20 cellular contexts compared by ENCODE assay signal in the genomic region with DNA sequence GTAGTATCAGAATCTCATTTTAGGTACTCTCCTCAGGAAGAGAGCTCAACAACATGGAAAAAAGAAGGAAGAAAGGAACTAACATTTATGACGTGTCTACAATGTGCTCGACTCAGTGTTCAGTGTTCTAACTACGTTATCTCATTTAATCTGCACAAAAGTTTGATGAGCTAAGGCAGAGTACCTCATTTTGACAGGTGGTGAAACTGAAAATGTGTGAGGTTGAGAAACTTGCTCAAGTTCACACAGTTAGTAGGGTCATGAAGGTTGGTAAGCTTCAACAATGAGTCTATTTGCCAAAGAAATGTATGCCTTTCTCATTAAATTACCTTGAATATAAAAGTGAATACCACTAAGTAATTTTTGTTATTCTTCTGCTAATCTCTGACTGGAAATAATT.
DNase-seq lines count a peak whose midpoint lies in the region; ATAC-seq and TF ChIP-seq lines count a peak whose summit lies in the region.
"Had no signal": no experiment of that assay in that cellular context is flagged by ENCODE, and none has a peak within 500 bp of the region (broad histone marks: within the 10 kb centered on the region; RNA-seq: fewer than 3 reads in every experiment).

No MANE protein-coding gene starts in this region.

- H3K9me3 ChIP-seq in stomach, result peaks cover 0 to 11% (median 0%) of the 10 kb centered on the region in 4 donors
- H3K9me3 ChIP-seq: upper lobe of left lung had no signal

- TF ChIP-seq CTCF in GM12865 (IDR thresholded peaks at IDR 0.05; ENCODE audit: insufficient read depth, low read depth, low read length, missing control alignments) (no peak), stomach (IDR thresholded peaks at IDR 0.05) (no peak)

- H3K36me3 ChIP-seq in stomach, result no peaks in the 10 kb centered on the region
- H3K36me3 ChIP-seq: upper lobe of left lung had no signal

- peak; percentile 90 for ATAC-seq in GM19324 (IDR thresholded peaks at IDR 0.05; ENCODE audit: low FRiP score, unreplicated experiment)
- peak; percentile 84 for ATAC-seq in GM21786 (IDR thresholded peaks at IDR 0.05; ENCODE audit: unreplicated experiment)
- ATAC-seq in HG03175 (IDR thresholded peaks at IDR 0.05; ENCODE audit: unreplicated experiment), result peak; percentile 59
- no peak for ATAC-seq in GM19397 (IDR thresholded peaks at IDR 0.05; ENCODE audit: unreplicated experiment)
- ATAC-seq in Right ventricle myocardium inferior, result no peak

- H3K27ac ChIP-seq in stomach, result no peak overlapping the region
- H3K27ac ChIP-seq: 22Rv1, upper lobe of left lung had no signal

- H3K27me3 ChIP-seq in stomach, result no peaks in the 10 kb centered on the region
- H3K27me3 ChIP-seq: upper lobe of left lung had no signal

- intact Hi-C loops in Right ventricle myocardium inferior (cut with DNase I) (no loop called here), stomach (cut with DNase I; ENCODE audit: low total_unique reads) (no loop called here)

- TF ChIP-seq EP300 in stomach (IDR thresholded peaks at IDR 0.05), result no peak

- no peak for TF ChIP-seq POLR2A in stomach (IDR thresholded peaks at IDR 0.05)

- H3K4me3 ChIP-seq in GM12865 (ENCODE audit: low read depth, low read length) (no peak overlapping the region), stomach (no peak overlapping the region)
- H3K4me3 ChIP-seq: upper lobe of left lung had no signal

- DNase-seq in GM12865 (ENCODE audit: low read depth) (peak; percentile 58), SW480 (ENCODE audit: low spot score) (no peak), Right ventricle myocardium inferior (ENCODE audit: missing footprints) (no peak), stomach (no peak)
- DNase-seq: activated CD8-positive, alpha-beta memory T cell treated with anti-CD3 and anti-CD28 coated beads, Interleukin-2, amount 50 U/mL, for 48 hours; activated naive CD4-positive, alpha-beta T cell; aorta; hypothalamus; NCI-H1694 treated with DMSO at 0.1 percent for 48 hours; NCI-H510A; nephron progenitor cell; OCI-M1; stimulated activated naive CD4-positive, alpha-beta T cell; T1000; upper lobe of left lung had no signal

- WGBS in stomach, 5 donors, result 73 to 91% (median 81%) methylated on average over 3 of the region's 3 CpGs

- H3K4me1 ChIP-seq in stomach, result no peaks in the 10 kb centered on the region
- H3K4me1 ChIP-seq: upper lobe of left lung had no signal

Comparison
In these comparisons a context has a peak if more than half of its experiments do, and no peak if none do; other contexts are left out.
1. ATAC-seq: peak in GM19324 (single experiment), GM21786 (single experiment) and HG03175 (single experiment); none in GM19397 (single experiment) and Right ventricle myocardium inferior (single experiment).